In the genomic region with DNA sequence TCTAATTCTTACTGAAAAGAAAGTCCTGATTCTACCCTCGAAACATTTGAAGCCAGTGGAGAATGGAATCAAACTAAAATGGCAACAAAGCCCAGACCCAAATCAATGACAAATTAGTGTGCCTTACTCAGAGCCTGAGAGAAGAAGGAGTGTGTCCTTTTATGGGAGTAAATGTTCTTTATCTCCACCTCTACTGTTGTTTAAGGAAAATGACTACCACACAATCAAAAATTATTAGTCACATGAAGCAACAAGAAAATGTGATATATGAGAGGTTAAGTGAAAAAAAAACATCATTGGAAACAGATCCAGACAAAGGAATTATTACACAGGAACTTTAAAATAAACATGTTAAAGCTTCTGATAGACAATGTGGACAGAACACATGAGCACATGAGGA, we compare ENCODE assay signal across 37 cellular contexts. TPM values are rescaled to one million over a fixed set of nuclear protein-coding genes. Genes with fewer than 3 reads are reported as not detected.
"Had no signal": no experiment of that assay in that cellular context is flagged by ENCODE, and none has a peak within 500 bp of the region (broad histone marks: within the 10 kb centered on the region; RNA-seq: fewer than 3 reads in every experiment).

No MANE protein-coding gene starts in this region.

- DNase-seq: Karpas-422, Kasumi-1, MG63, MM.1S, MV-4-11, NCI-H1048, NCI-H1092, NCI-H1092 treated with DMSO at 0.1 percent for 48 hours, NCI-H1105, NCI-H1105 treated with DMSO at 0.1 percent for 48 hours, NCI-H1417, NCI-H1417 treated with DMSO at 0.1 percent for 48 hours, NCI-H1436, NCI-H1436 treated with DMSO at 0.1 percent for 48 hours, NCI-H146, NCI-H1694, NCI-H1694 treated with DMSO at 0.1 percent for 48 hours, NCI-H187, NCI-H187 treated with DMSO at 0.1 percent for 48 hours, NCI-H1930, NCI-H2029, NCI-H2029 treated with DMSO at 0.1 percent for 48 hours, NCI-H2081, NCI-H2081 treated with DMSO at 0.1 percent for 48 hours, NCI-H2107, NCI-H2171, NCI-H2171 treated with DMSO at 0.1 percent for 48 hours, NCI-H2227 treated with DMSO at 0.1 percent for 48 hours, NCI-H226, NCI-H345, NCI-H446, NCI-H446 treated with DMSO at 0.1 percent for 48 hours, NCI-H510A, NCI-H510A treated with DMSO at 0.1 percent for 48 hours had no signal

- H3K36me3 ChIP-seq: MG63 had no signal

- H3K4me3 ChIP-seq: MG63 had no signal

- H3K27me3 ChIP-seq: MG63 had no signal

- H3K9me3 ChIP-seq: MG63 had no signal

RNA-seq across cellular contexts. Expression of a gene that starts 49.7 kb away (rescaled TPM):
- total RNA-seq: LHCN-M2, M059J, MCF 10A had no signal
